8 cellular contexts compared by ENCODE assay signal in genomic region chr2:24084386-24085375, GRCh38. TPM values are rescaled to one million over a fixed set of nuclear protein-coding genes. Genes with fewer than 3 reads are reported as not detected.
DNase-seq lines count a peak whose midpoint lies in the region; ATAC-seq and TF ChIP-seq lines count a peak whose summit lies in the region.

Gene TP53I3, minus strand, starts transcription at chr2:24084834. Its CDS starts 508 bp downstream, at chr2:24084326.

- in situ Hi-C loops in endometrial microvascular endothelial cells (cut with HindIII; ENCODE audit: inconsistent ontology term, low pct_unique_long_range_greater_than_20kb, low sequenced_read_pairs) = no loop called here

- H3K4me3 Mint-ChIP-seq in activated CD8-positive, alpha-beta memory T cell treated with anti-CD3 and anti-CD28 coated beads, Interleukin-2, amount 10 ng/mL, durations not matched to agents 7 days and 5 days = peak within 1 kb of the TSS; percentile 83
- peak within 1 kb of the TSS; percentile 93 for H3K4me3 Mint-ChIP-seq in mesothelial cell of epicardium

- DNase-seq in COLO829 (ENCODE audit: low spot score) = peak; percentile 66
- peak; percentile 94 for DNase-seq in HK-2 (ENCODE audit: unreplicated experiment)
- peak; percentile 76 for DNase-seq in NCI-H82 treated with DMSO at 0.1 percent for 48 hours (lab: John Stamatoyannopoulos, UW; ENCODE audit: unreplicated experiment)
- DNase-seq in activated CD8-positive, alpha-beta memory T cell treated with anti-CD3 and anti-CD28 coated beads, Interleukin-2, amount 10 ng/mL, durations not matched to agents 7 days and 5 days = peak; percentile 85
- DNase-seq in mesothelial cell of epicardium (ENCODE audit: low spot score in 2 of 2, unreplicated experiment in 2 of 2) = peak; percentile 83 to 97
- DNase-seq in stimulated activated CD8-positive, alpha-beta memory T cell treated with anti-CD3 and anti-CD28 coated beads, Interleukin-15, amount 100 ng/mL, for 24 hours (ENCODE audit: low read depth) = peak; percentile 82

- peaks cover 19% of the 10 kb centered on the region for H3K4me1 Mint-ChIP-seq in activated CD8-positive, alpha-beta memory T cell treated with anti-CD3 and anti-CD28 coated beads, Interleukin-2, amount 10 ng/mL, durations not matched to agents 7 days and 5 days
- peaks cover 17% of the 10 kb centered on the region for H3K4me1 Mint-ChIP-seq in mesothelial cell of epicardium

- TF ChIP-seq CTCF in mesothelial cell of epicardium (IDR thresholded peaks at IDR 0.05; ENCODE audit: unreplicated experiment) = peak; percentile 98

- peak within 1 kb of the TSS; percentile 86 for H3K27ac Mint-ChIP-seq in activated CD8-positive, alpha-beta memory T cell treated with anti-CD3 and anti-CD28 coated beads, Interleukin-2, amount 10 ng/mL, durations not matched to agents 7 days and 5 days
- peak within 1 kb of the TSS; percentile 97 for H3K27ac Mint-ChIP-seq in mesothelial cell of epicardium

- peaks cover 4% of the 10 kb centered on the region for H3K36me3 Mint-ChIP-seq in activated CD8-positive, alpha-beta memory T cell treated with anti-CD3 and anti-CD28 coated beads, Interleukin-2, amount 10 ng/mL, durations not matched to agents 7 days and 5 days
- H3K36me3 Mint-ChIP-seq in mesothelial cell of epicardium = peaks cover 20% of the 10 kb centered on the region

- H3K27me3 Mint-ChIP-seq in activated CD8-positive, alpha-beta memory T cell treated with anti-CD3 and anti-CD28 coated beads, Interleukin-2, amount 10 ng/mL, durations not matched to agents 7 days and 5 days = no peaks in the 10 kb centered on the region
- H3K27me3 Mint-ChIP-seq in mesothelial cell of epicardium (ENCODE audit: low read depth) = no peaks in the 10 kb centered on the region

- ATAC-seq in GM19455 (IDR thresholded peaks at IDR 0.05; ENCODE audit: unreplicated experiment) = peak; percentile 79
- ATAC-seq in activated CD8-positive, alpha-beta memory T cell treated with anti-CD3 and anti-CD28 coated beads, Interleukin-2, amount 10 ng/mL, durations not matched to agents 7 days and 5 days = peak; percentile 97

- H3K9me3 Mint-ChIP-seq in activated CD8-positive, alpha-beta memory T cell treated with anti-CD3 and anti-CD28 coated beads, Interleukin-2, amount 10 ng/mL, durations not matched to agents 7 days and 5 days (ENCODE audit: low read depth) = no peaks in the 10 kb centered on the region
- H3K9me3 Mint-ChIP-seq in mesothelial cell of epicardium = no peaks in the 10 kb centered on the region

- CTCF ChIA-PET in activated CD8-positive, alpha-beta memory T cell treated with anti-CD3 and anti-CD28 coated beads, Interleukin-2, amount 10 ng/mL, durations not matched to agents 7 days and 5 days (lab: Charles Lee) = interaction anchor here (0.6 to 3.7 kb wide), 54 partner anchors 9 to 301 kb away, joined by 3 to 48 read pairs (median 4); partner anchors contain the start of genes ATAD2B, FAM228B, FKBP1B and SF3B6

RNA-seq across cellular contexts. Expression of gene TP53I3, which starts in this region (rescaled TPM):
- 1 to 10 TPM; 3.6 to 6.3 TPM for total RNA-seq in activated CD8-positive, alpha-beta memory T cell treated with anti-CD3 and anti-CD28 coated beads, Interleukin-2, amount 10 ng/mL, durations not matched to agents 7 days and 5 days
- 120 TPM for total RNA-seq in endometrial microvascular endothelial cells (ENCODE audit: inconsistent ontology term)
- total RNA-seq in mesothelial cell of epicardium = 40.2 to 43.8 TPM (median 41.4 TPM) in 3 replicates

Comparison
In these comparisons a context has a peak if more than half of its experiments do, and no peak if none do; other contexts are left out.
1. Peak in every context shown above with its lines: DNase-seq and ATAC-seq.